13 cellular contexts compared by ENCODE assay signal in genomic region chr7:80284848-80285247, GRCh38.
A peak's percentile ranks its signal among the peaks of the same experiment; 100 is the strongest.
DNase-seq lines count a peak whose midpoint lies in the region; ATAC-seq and TF ChIP-seq lines count a peak whose summit lies in the region.
"Had no signal": no experiment of that assay in that cellular context is flagged by ENCODE, and none has a peak within 500 bp of the region (broad histone marks: within the 10 kb centered on the region; RNA-seq: fewer than 3 reads in every experiment).

No MANE protein-coding gene starts in this region.

- no peak overlapping the region for H3K4me3 ChIP-seq in PC-3 (ENCODE audit: low read length)
- H3K4me3 ChIP-seq: gastrocnemius medialis had no signal

- POLR2A ChIA-PET in PC-3 (lab: Charles Lee; ENCODE audit: unreplicated experiment): no interaction called here

- no peaks in the 10 kb centered on the region for H3K79me2 ChIP-seq in PC-3 (ENCODE audit: low read length)

- no peaks in the 10 kb centered on the region for H3K27me3 ChIP-seq in PC-3 (ENCODE audit: low read length)
- H3K27me3 ChIP-seq: gastrocnemius medialis had no signal

- H4K20me1 ChIP-seq in PC-3 (ENCODE audit: low read length): no peaks in the 10 kb centered on the region

- CTCF ChIA-PET in PC-3 (lab: Charles Lee): interaction anchor here (0.6 kb wide), 1 partner anchor 62 kb away, joined by 4 read pairs; no protein-coding TSS in a partner anchor

- H3K9me3 ChIP-seq in PC-3 (ENCODE audit: low read length): no peaks in the 10 kb centered on the region
- H3K9me3 ChIP-seq: gastrocnemius medialis had no signal

- intact Hi-C loops in PC-3 (cut with micrococcal nuclease): no loop called here

- H3K27ac ChIP-seq in PC-3 (ENCODE audit: low read length): no peak overlapping the region
- H3K27ac ChIP-seq in epithelial cell of prostate: no peak overlapping the region
- H3K27ac ChIP-seq: gastrocnemius medialis had no signal

- no peaks in the 10 kb centered on the region for H3K36me3 ChIP-seq in PC-3 (ENCODE audit: low read depth, low read length)
- H3K36me3 ChIP-seq: gastrocnemius medialis had no signal

- no peak overlapping the region for H3K4me2 ChIP-seq in PC-3 (ENCODE audit: low read length)

- no peaks in the 10 kb centered on the region for H3K9me2 ChIP-seq in PC-3 (replicated peaks; ENCODE audit: low read length)

- DNase-seq in GM04503 (ENCODE audit: low read depth): peak; percentile 41
- DNase-seq in PC-3: peak; percentile 29
- DNase-seq in epithelial cell of prostate (ENCODE audit: low read depth, low spot score): peak; percentile 29
- peak; percentile 86 for DNase-seq in non-pigmented ciliary epithelial cell (ENCODE audit: low read depth)
- no peak for DNase-seq in SIG-M5 treated with dmso at 0.1 percent for 504 hours (lab: John Stamatoyannopoulos, UW; ENCODE audit: unreplicated experiment)
- DNase-seq in NCI-H146 treated with DMSO at 0.1 percent for 48 hours (lab: John Stamatoyannopoulos, UW; ENCODE audit: unreplicated experiment): no peak
- no peak for DNase-seq in NCI-H82 treated with DMSO at 0.1 percent for 48 hours (lab: John Stamatoyannopoulos, UW; ENCODE audit: unreplicated experiment)
- DNase-seq: activated CD4-positive, alpha-beta T cell treated with anti-CD3 and anti-CD28 coated beads, Interleukin-2, amount 50 U/mL, for 1 hour; gastrocnemius medialis; left cardiac atrium; NCI-H2029 treated with DMSO at 0.1 percent for 48 hours; nephron progenitor cell; T-helper 2 cell had no signal

- H3K4me1 ChIP-seq in PC-3 (ENCODE audit: insufficient read depth, low read length): no peaks in the 10 kb centered on the region; the same call in 1 of the 2 replicates
- H3K4me1 ChIP-seq: gastrocnemius medialis had no signal

- no peak overlapping the region for H3K9ac ChIP-seq in PC-3 (ENCODE audit: low read length)

- no TSS peak for BruUV-seq in PC-3 (replicated peaks; lab: Mats Ljungman, UMichigan)

- no peak overlapping the region for H2AFZ ChIP-seq in PC-3 (ENCODE audit: low read length)

- TF ChIP-seq CTCF in PC-3 (conservative IDR thresholded peaks at IDR 0.05; ENCODE audit: low read depth, low read length): no peak

- no peaks in the 10 kb centered on the region for H3F3A ChIP-seq in PC-3 (ENCODE audit: low read length, unreplicated experiment)

- no peak; the same call in 1 of the 2 replicates for ATAC-seq in PC-3
- ATAC-seq: gastrocnemius medialis had no signal

Comparison
In these comparisons a context has a peak if more than half of its experiments do, and no peak if none do; other contexts are left out.
1. DNase-seq: peak in GM04503 (single experiment), PC-3 (single experiment), epithelial cell of prostate (single experiment) and non-pigmented ciliary epithelial cell (single experiment); none in SIG-M5 treated with dmso at 0.1 percent for 504 hours (single experiment), NCI-H146 treated with DMSO at 0.1 percent for 48 hours (single experiment) and NCI-H82 treated with DMSO at 0.1 percent for 48 hours (single experiment).